Comparison of ENCODE assay signal across 1 cellular context in the genomic region with DNA sequence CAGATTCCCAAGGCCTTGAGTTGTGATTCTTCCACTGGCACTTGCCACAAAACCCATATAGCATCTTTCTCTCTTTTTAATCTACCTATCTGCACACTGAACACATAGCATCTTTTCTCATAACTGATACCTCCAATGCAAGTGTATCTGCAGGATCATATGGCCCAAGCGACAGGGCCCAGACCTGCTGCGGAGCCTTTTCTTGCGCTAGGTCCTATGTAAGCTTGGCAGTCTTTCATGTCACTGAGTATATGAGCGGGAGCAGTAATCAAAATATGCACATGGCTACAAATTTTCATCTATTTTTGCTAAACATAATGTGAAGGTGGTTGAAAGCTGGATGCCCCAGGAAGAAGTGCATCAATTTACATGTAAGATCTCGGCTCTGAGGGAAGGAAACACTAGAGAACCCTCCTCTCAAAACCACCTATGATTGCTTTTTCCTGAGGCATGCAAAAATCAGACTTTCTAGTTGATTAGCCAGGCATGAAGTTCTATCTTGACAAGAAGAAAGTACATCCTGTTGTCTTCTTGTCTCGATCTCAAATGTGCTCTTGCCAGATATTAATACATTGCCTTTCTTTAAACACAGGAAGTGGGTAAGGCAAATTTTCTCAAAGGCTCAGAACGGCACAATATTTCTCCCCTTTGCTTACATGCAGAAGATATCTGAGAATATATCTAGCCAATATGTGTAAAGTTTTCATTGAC.
TF ChIP-seq lines count a peak whose summit lies in the region.

No MANE protein-coding gene starts in this region.

TF ChIP-seq in GM12878, 131 proteins besides CTCF, POLR2A, EP300 and RAD21 (continued from another document):
- TF ChIP-seq SUPT20H (IDR thresholded peaks at IDR 0.05; ENCODE audit: borderline replicate concordance, control insufficient read depth, low read depth, low read length) (no peak), IKZF1 (conservative IDR thresholded peaks at IDR 0.05) (peak; percentile 48), STAT1 (conservative IDR thresholded peaks at IDR 0.05) (no peak), GATAD2B (conservative IDR thresholded peaks at IDR 0.05; ENCODE audit: low read depth) (0 out of 2 replicates have a peak, but pooled peaks have one; percentile 16), CBX5 (IDR thresholded peaks at IDR 0.05; ENCODE audit: low read depth) (no peak), TCF3 (IDR thresholded peaks at IDR 0.05; ENCODE audit: borderline replicate concordance, insufficient read depth, low read depth, low read length) (no peak), RUNX3 (IDR thresholded peaks at IDR 0.05; ENCODE audit: low read length) (peak; percentile 78), HCFC1 (IDR thresholded peaks at IDR 0.05; ENCODE audit: low read length) (no peak), JUND (IDR thresholded peaks at IDR 0.05; ENCODE audit: low read depth, low read length) (no peak), YY1 (IDR thresholded peaks at IDR 0.05; ENCODE audit: low read depth, low read length) (no peak), LARP7 (IDR thresholded peaks at IDR 0.05) (no peak), ZNF217 (IDR thresholded peaks at IDR 0.05) (0 out of 2 replicates have a peak, but pooled peaks have one; percentile 58), PAX5 (IDR thresholded peaks at IDR 0.05; ENCODE audit: borderline replicate concordance, low read depth, low read length) (peak; percentile 91; the same call in 1 of the 2 replicates), MYC (IDR thresholded peaks at IDR 0.05; ENCODE audit: insufficient read depth, insufficient read length, insufficient replicate concordance, low read length, severe bottlenecking) (no peak), FOS (IDR thresholded peaks at IDR 0.05; ENCODE audit: borderline replicate concordance, extremely low read depth, insufficient read length) (no peak), FOXM1 (IDR thresholded peaks at IDR 0.05; ENCODE audit: low read depth, low read length) (peak; percentile 44; the same call in 1 of the 2 replicates), BHLHE40 (IDR thresholded peaks at IDR 0.05; ENCODE audit: borderline replicate concordance in 1 of 2, low read depth in 2 of 2, low read length in 1 of 2) (no peak), HDAC6 (IDR thresholded peaks at IDR 0.05; ENCODE audit: unreplicated experiment) (no peak), BACH1 (IDR thresholded peaks at IDR 0.05; ENCODE audit: borderline replicate concordance) (no peak), TBL1XR1 (IDR thresholded peaks at IDR 0.05; ENCODE audit: low read depth, low read length) (peak; percentile 49; the same call in 1 of the 2 replicates), MEF2A (IDR thresholded peaks at IDR 0.05; ENCODE audit: insufficient read depth, low read depth, low read length) (peak; percentile 70), DPF2 (IDR thresholded peaks at IDR 0.05) (0 out of 2 replicates have a peak, but pooled peaks have one; percentile 12), ZNF24 (IDR thresholded peaks at IDR 0.05) (no peak), GABPA (IDR thresholded peaks at IDR 0.05; ENCODE audit: low read depth) (no peak), SPI1 (IDR thresholded peaks at IDR 0.05; ENCODE audit: borderline replicate concordance, insufficient read depth, low read depth, low read length) (0 out of 2 replicates have a peak, but pooled peaks have one; percentile 11), JUNB (IDR thresholded peaks at IDR 0.05) (no peak), ZZZ3 (IDR thresholded peaks at IDR 0.05; ENCODE audit: control insufficient read depth, insufficient read length, low read depth) (no peak), CBFB (IDR thresholded peaks at IDR 0.05; ENCODE audit: low read depth) (no peak), SP1 (IDR thresholded peaks at IDR 0.05; ENCODE audit: low read depth, low read length) (no peak), CHD1 (IDR thresholded peaks at IDR 0.05; ENCODE audit: low read depth, low read length) (no peak), NFIC (IDR thresholded peaks at IDR 0.05; ENCODE audit: low read depth, low read length) (peak; percentile 74), MXI1 (IDR thresholded peaks at IDR 0.05; ENCODE audit: low read depth, low read length) (no peak), NBN (IDR thresholded peaks at IDR 0.05) (no peak), IKZF2 (IDR thresholded peaks at IDR 0.05) (peak; percentile 56 to 60), FOXK2 (IDR thresholded peaks at IDR 0.05) (no peak), PAX8 (IDR thresholded peaks at IDR 0.05) (no peak), CREM (IDR thresholded peaks at IDR 0.05; ENCODE audit: low read depth) (no peak; the same call in 1 of the 2 replicates), SREBF1 (IDR thresholded peaks at IDR 0.05; ENCODE audit: low read length) (no peak), MTA2 (IDR thresholded peaks at IDR 0.05; ENCODE audit: low read depth) (peak; percentile 50), POLR2AphosphoS2 (IDR thresholded peaks at IDR 0.05; ENCODE audit: low read depth, low read length) (no peak)
- TF ChIP-seq, protein P1, sequence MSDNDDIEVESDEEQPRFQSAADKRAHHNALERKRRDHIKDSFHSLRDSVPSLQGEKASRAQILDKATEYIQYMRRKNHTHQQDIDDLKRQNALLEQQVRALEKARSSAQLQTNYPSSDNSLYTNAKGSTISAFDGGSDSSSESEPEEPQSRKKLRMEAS (IDR thresholded peaks at IDR 0.05; ENCODE audit: low read depth, low read length), result no peak
- TF ChIP-seq, protein P2, sequence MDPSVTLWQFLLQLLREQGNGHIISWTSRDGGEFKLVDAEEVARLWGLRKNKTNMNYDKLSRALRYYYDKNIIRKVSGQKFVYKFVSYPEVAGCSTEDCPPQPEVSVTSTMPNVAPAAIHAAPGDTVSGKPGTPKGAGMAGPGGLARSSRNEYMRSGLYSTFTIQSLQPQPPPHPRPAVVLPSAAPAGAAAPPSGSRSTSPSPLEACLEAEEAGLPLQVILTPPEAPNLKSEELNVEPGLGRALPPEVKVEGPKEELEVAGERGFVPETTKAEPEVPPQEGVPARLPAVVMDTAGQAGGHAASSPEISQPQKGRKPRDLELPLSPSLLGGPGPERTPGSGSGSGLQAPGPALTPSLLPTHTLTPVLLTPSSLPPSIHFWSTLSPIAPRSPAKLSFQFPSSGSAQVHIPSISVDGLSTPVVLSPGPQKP (IDR thresholded peaks at IDR 0.05; ENCODE audit: low read depth, low read length), result no peak
- TF ChIP-seq, protein P3, sequence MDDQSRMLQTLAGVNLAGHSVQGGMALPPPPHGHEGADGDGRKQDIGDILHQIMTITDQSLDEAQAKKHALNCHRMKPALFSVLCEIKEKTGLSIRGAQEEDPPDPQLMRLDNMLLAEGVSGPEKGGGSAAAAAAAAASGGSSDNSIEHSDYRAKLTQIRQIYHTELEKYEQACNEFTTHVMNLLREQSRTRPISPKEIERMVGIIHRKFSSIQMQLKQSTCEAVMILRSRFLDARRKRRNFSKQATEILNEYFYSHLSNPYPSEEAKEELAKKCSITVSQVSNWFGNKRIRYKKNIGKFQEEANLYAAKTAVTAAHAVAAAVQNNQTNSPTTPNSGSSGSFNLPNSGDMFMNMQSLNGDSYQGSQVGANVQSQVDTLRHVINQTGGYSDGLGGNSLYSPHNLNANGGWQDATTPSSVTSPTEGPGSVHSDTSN (IDR thresholded peaks at IDR 0.05; ENCODE audit: insufficient replicate concordance, low read depth, low read length), result no peak
- TF ChIP-seq, protein P4, sequence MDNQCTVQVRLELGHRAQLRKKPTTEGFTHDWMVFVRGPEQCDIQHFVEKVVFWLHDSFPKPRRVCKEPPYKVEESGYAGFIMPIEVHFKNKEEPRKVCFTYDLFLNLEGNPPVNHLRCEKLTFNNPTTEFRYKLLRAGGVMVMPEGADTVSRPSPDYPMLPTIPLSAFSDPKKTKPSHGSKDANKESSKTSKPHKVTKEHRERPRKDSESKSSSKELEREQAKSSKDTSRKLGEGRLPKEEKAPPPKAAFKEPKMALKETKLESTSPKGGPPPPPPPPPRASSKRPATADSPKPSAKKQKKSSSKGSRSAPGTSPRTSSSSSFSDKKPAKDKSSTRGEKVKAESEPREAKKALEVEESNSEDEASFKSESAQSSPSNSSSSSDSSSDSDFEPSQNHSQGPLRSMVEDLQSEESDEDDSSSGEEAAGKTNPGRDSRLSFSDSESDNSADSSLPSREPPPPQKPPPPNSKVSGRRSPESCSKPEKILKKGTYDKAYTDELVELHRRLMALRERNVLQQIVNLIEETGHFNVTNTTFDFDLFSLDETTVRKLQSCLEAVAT (IDR thresholded peaks at IDR 0.05), result no peak
- TF ChIP-seq, protein P5, sequence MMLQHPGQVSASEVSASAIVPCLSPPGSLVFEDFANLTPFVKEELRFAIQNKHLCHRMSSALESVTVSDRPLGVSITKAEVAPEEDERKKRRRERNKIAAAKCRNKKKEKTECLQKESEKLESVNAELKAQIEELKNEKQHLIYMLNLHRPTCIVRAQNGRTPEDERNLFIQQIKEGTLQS (IDR thresholded peaks at IDR 0.05; ENCODE audit: borderline replicate concordance, extremely low read depth, low read depth, low read length), result no peak
- TF ChIP-seq, protein P6, sequence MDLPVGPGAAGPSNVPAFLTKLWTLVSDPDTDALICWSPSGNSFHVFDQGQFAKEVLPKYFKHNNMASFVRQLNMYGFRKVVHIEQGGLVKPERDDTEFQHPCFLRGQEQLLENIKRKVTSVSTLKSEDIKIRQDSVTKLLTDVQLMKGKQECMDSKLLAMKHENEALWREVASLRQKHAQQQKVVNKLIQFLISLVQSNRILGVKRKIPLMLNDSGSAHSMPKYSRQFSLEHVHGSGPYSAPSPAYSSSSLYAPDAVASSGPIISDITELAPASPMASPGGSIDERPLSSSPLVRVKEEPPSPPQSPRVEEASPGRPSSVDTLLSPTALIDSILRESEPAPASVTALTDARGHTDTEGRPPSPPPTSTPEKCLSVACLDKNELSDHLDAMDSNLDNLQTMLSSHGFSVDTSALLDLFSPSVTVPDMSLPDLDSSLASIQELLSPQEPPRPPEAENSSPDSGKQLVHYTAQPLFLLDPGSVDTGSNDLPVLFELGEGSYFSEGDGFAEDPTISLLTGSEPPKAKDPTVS (IDR thresholded peaks at IDR 0.05; ENCODE audit: low read depth, low read length), result no peak
- TF ChIP-seq, protein P7, sequence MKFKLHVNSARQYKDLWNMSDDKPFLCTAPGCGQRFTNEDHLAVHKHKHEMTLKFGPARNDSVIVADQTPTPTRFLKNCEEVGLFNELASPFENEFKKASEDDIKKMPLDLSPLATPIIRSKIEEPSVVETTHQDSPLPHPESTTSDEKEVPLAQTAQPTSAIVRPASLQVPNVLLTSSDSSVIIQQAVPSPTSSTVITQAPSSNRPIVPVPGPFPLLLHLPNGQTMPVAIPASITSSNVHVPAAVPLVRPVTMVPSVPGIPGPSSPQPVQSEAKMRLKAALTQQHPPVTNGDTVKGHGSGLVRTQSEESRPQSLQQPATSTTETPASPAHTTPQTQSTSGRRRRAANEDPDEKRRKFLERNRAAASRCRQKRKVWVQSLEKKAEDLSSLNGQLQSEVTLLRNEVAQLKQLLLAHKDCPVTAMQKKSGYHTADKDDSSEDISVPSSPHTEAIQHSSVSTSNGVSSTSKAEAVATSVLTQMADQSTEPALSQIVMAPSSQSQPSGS (IDR thresholded peaks at IDR 0.05; ENCODE audit: low read length), result peak; percentile 53; the same call in 1 of the 2 replicates
